1 cellular context compared by ENCODE assay signal in the genomic region with DNA sequence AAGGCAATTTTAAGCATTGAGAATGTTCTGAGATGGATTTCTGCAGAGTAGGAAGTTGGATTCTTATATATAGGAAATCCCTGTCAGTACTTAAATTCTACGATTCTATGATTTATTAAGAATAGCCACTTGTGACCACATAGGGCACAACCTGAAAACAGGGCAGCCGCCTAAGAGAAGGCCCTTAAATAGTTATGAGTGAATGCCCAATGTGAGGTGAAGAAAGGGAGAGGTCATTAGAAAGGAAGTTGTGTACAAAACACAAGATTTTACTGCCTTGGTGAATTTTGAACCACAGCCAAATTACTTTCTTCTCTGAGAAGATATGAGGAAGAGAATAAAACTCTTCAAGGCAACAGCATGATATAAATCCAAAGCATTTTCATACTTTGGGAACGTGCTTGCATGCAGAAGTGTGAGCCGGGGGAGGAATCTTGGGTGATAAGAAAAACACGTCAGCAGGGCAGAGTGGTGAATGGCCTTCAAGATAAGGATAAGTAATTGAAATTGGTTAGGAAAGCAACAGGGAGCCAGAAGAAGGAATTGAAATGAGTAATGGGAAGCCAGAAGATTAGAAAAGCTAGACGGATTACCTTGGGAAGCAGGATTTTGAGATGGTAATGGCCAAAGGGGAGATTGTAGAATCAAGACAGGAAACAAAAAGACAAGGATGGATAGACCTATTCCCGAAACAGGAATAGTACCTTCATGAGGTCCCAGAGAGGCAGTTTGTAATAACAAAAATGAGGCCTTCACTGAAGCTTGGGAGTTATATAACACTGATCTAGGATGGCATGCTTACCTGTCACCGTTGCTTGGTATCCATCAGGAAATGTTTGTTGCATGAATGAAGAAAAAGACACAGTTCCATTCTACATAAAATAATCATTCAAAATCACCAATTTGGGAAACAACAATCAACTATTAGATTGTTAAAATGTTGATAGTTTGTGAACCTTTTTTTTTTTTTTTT.
TF ChIP-seq lines count a peak whose summit lies in the region.

No MANE protein-coding gene starts in this region.

TF ChIP-seq in WTC11, 78 proteins besides CTCF, POLR2A, EP300 and RAD21 (continued from another document):
- TF ChIP-seq, protein P1, sequence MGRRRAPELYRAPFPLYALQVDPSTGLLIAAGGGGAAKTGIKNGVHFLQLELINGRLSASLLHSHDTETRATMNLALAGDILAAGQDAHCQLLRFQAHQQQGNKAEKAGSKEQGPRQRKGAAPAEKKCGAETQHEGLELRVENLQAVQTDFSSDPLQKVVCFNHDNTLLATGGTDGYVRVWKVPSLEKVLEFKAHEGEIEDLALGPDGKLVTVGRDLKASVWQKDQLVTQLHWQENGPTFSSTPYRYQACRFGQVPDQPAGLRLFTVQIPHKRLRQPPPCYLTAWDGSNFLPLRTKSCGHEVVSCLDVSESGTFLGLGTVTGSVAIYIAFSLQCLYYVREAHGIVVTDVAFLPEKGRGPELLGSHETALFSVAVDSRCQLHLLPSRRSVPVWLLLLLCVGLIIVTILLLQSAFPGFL (CRISPR knock-in tag; IDR thresholded peaks at IDR 0.05; ENCODE audit: borderline replicate concordance), result no peak
- TF ChIP-seq RELA (CRISPR knock-in tag; IDR thresholded peaks at IDR 0.05; ENCODE audit: borderline replicate concordance), result no peak
- TF ChIP-seq ATF1 (CRISPR knock-in tag; IDR thresholded peaks at IDR 0.05), result no peak
- TF ChIP-seq ZNF416 (CRISPR knock-in tag; IDR thresholded peaks at IDR 0.05), result no peak
- no peak for TF ChIP-seq TP53 (CRISPR knock-in tag; IDR thresholded peaks at IDR 0.05)
- TF ChIP-seq GRHL2 (CRISPR knock-in tag; IDR thresholded peaks at IDR 0.05; ENCODE audit: insufficient replicate concordance, severe bottlenecking), result no peak
- TF ChIP-seq NFYB (CRISPR knock-in tag; conservative IDR thresholded peaks at IDR 0.05; ENCODE audit: low read depth), result no peak
- TF ChIP-seq NFATC4 (CRISPR knock-in tag; IDR thresholded peaks at IDR 0.05), result no peak
TF ChIP-seq in WTC11: peak in this region for 0.
